Comparison of ENCODE assay signal across 8 cellular contexts in the genomic region with DNA sequence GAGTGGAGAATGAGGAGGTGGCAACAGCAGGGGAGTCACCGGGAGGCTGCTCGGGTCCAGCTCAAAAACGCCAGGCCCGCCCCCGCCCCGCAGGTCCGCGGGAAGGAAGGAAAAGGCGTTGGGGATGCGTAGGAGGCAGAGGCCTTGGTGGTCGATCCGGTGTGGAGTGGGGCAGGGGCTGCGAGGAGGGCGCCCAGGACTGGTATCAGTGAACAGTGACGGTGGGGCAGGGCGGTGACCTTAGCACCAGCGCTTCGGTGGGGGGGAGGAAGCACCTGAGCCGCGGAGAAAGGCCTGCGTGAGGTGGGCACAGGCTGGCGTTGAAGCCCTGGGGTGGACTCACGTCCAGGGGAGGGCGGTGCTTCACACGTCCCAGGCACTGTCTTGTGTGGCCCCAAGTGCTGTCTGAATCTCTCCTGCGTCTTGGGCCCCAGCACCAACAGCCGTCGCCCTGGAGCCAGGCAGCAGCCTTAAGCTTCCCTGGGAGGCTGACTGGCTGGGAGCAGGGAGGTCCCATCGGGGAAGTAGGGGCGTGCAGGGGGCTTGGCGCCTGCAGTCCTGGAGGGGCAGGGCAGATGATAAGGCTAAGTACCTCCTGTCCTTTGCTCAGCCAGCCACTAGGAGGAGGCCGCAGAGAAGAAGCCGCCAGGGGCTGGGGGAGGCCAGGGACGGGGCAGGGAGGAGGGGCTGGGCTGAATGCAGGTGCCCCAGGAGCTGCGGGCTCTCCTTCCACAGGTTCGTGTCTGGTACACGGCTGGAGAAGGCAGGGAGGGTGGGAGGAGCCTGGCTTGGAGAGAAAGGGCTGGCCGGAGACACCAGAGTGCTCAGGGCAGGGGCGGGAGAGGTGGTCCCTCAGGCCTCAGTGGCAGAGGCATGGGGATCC. TPM values are rescaled to one million over a fixed set of nuclear protein-coding genes. Genes with fewer than 3 reads are reported as not detected.
DNase-seq lines count a peak whose midpoint lies in the region; ATAC-seq and TF ChIP-seq lines count a peak whose summit lies in the region.

No MANE protein-coding gene starts in this region.

- peaks cover 3% of the 10 kb centered on the region for H3K9me3 Mint-ChIP-seq in activated T-helper 17 cell treated with anti-CD3 and anti-CD28 coated beads, Interleukin-2, amount 50 U/mL, for 72 hours

- RAD21 ChIA-PET in HCT116 (lab: Charles Lee; ENCODE audit: low non-redundant PET in 1 of 2, low total read pairs in 2 of 2, uncharacterized antibody in 2 of 2, unreplicated experiment in 2 of 2), result interaction anchor here (0.6 to 1.3 kb wide), 3 partner anchors 59 to 69 kb away, joined by 3 to 5 read pairs (median 4); no protein-coding TSS in a partner anchor

- peak overlapping the region; percentile 55; the same call in 1 of the 2 replicates for H3K9ac ChIP-seq in HCT116 (ENCODE audit: low read length)
- H3K9ac ChIP-seq in OCI-LY1 (ENCODE audit: low read length), result no peak overlapping the region
- no peak overlapping the region for H3K9ac ChIP-seq in parathyroid adenoma

- 17 to 20% methylated on average over 5 to 7 of the region's 39 CpGs for WGBS in gastroesophageal sphincter (ENCODE audit: low coverage in 1 of 2), 2 donors

- peaks cover 16 to 22% of the 10 kb centered on the region in 2 experiments for H3K4me1 ChIP-seq in HCT116 (ENCODE audit: control insufficient read depth in 1 of 2, insufficient read depth in 2 of 2, low read length in 2 of 2)
- H3K4me1 ChIP-seq in OCI-LY1 (ENCODE audit: insufficient read depth, low read length, severe bottlenecking), result peaks cover 3% of the 10 kb centered on the region
- peaks cover 0 to 25% (median 13%) of the 10 kb centered on the region in 3 donors for H3K4me1 ChIP-seq in gastroesophageal sphincter
- H3K4me1 ChIP-seq in parathyroid adenoma, result no peaks in the 10 kb centered on the region

- no peaks in the 10 kb centered on the region for H4K20me1 ChIP-seq in HCT116 (ENCODE audit: insufficient read depth)
- H4K20me1 ChIP-seq in OCI-LY1 (ENCODE audit: insufficient read depth, low read length), result no peaks in the 10 kb centered on the region

- H3K4me1 Mint-ChIP-seq in activated T-helper 17 cell treated with anti-CD3 and anti-CD28 coated beads, Interleukin-2, amount 50 U/mL, for 72 hours, result peaks cover 7% of the 10 kb centered on the region

- H3K9me2 ChIP-seq in HCT116 (ENCODE audit: insufficient read depth) (no peaks in the 10 kb centered on the region), OCI-LY1 (ENCODE audit: low read depth, low read length) (no peaks in the 10 kb centered on the region)

- BruUV-seq in HCT116 (replicated peaks; lab: Mats Ljungman, UMichigan), result no TSS peak

- H3K27ac Mint-ChIP-seq in activated T-helper 17 cell treated with anti-CD3 and anti-CD28 coated beads, Interleukin-2, amount 50 U/mL, for 72 hours, result no peak overlapping the region

- H3K27ac ChIP-seq in HCT116 (ENCODE audit: low read depth, low read length), result peak overlapping the region; percentile 36; the same call in 1 of the 2 replicates
- no peak overlapping the region for H3K27ac ChIP-seq in OCI-LY1 (ENCODE audit: low read depth, low read length, poor library complexity, severe bottlenecking)
- peak overlapping the region in 2 of 4 donors; percentile 22 to 57 for H3K27ac ChIP-seq in gastroesophageal sphincter
- H3K27ac ChIP-seq in parathyroid adenoma, result no peak overlapping the region

- peak overlapping the region; percentile 53 for H3K4me3 ChIP-seq in BJ (ENCODE audit: low read depth, low read length)
- peak overlapping the region; percentile 45 to 62 for H3K4me3 ChIP-seq in HCT116 (replicated peaks in 1 of 2; ENCODE audit: low read depth in 1 of 2, low read length in 2 of 2)
- no peak overlapping the region for H3K4me3 ChIP-seq in OCI-LY1 (ENCODE audit: low read depth, low read length, poor library complexity, severe bottlenecking)
- H3K4me3 ChIP-seq in gastroesophageal sphincter, result peak overlapping the region; percentile 45 to 56
- peak overlapping the region; percentile 46 for H3K4me3 ChIP-seq in parathyroid adenoma (ENCODE audit: low read depth, low read length)

- no peak for DNase-seq in BJ (ENCODE audit: low read depth)
- peak; percentile 48 for DNase-seq in HCT116 (ENCODE audit: low read depth, low spot score)

- intact Hi-C loops in HCT116 (cut with micrococcal nuclease), result loop anchor here (2.0 kb wide), 1 partner anchor 37 kb away; the partner anchor contains the start of gene CEP170B

- H2AFZ ChIP-seq in HCT116 (ENCODE audit: low read depth, low read length, poor library complexity, severe bottlenecking), result no peak overlapping the region
- H2AFZ ChIP-seq in OCI-LY1 (ENCODE audit: low read length), result no peak overlapping the region
- H2AFZ ChIP-seq in parathyroid adenoma, result peak overlapping the region; percentile 71

- no peak for TF ChIP-seq EP300 in gastroesophageal sphincter (IDR thresholded peaks at IDR 0.05)

- POLR2A ChIA-PET in BJ (lab: Charles Lee) (interaction anchor here (0.6 to 0.7 kb wide), 2 partner anchors 61 to 140 kb away, joined by 4 to 12 read pairs; no protein-coding TSS in a partner anchor), HCT116 (lab: Charles Lee) (interaction anchor here (1.0 to 1.4 kb wide), 2 partner anchors 59 to 75 kb away, joined by 3 read pairs; partner anchors contain the start of gene SIVA1)

- TF ChIP-seq RAD21 in HCT116 (IDR thresholded peaks at IDR 0.05; ENCODE audit: low read depth), result peak; percentile 68

- H3K27me3 ChIP-seq in BJ (ENCODE audit: control insufficient read depth, insufficient read depth, low read length) (no peaks in the 10 kb centered on the region), HCT116 (ENCODE audit: insufficient read depth, low read length) (no peaks in the 10 kb centered on the region), OCI-LY1 (ENCODE audit: insufficient read depth, low read length) (peaks cover 5% of the 10 kb centered on the region; the same call in 1 of the 2 replicates), gastroesophageal sphincter (peaks cover 5% of the 10 kb centered on the region), parathyroid adenoma (ENCODE audit: control insufficient read depth, insufficient read depth, low read length) (no peaks in the 10 kb centered on the region)

- peak overlapping the region; percentile 77 for H3K4me3 Mint-ChIP-seq in activated T-helper 17 cell treated with anti-CD3 and anti-CD28 coated beads, Interleukin-2, amount 50 U/mL, for 72 hours

- ATAC-seq in HCT116 (peak; percentile 81), gastroesophageal sphincter (peak; percentile 11), HG03039 (IDR thresholded peaks at IDR 0.05; ENCODE audit: unreplicated experiment) (no peak), HG02973 (IDR thresholded peaks at IDR 0.05; ENCODE audit: unreplicated experiment) (no peak)
- peak; percentile 54 for ATAC-seq in activated T-helper 17 cell treated with anti-CD3 and anti-CD28 coated beads, Interleukin-2, amount 50 U/mL, for 72 hours (replicated peaks)

- H3K79me2 ChIP-seq in HCT116 (ENCODE audit: insufficient read depth, low read length), result no peaks in the 10 kb centered on the region
- no peaks in the 10 kb centered on the region for H3K79me2 ChIP-seq in OCI-LY1 (ENCODE audit: insufficient read depth, low read length)
- H3K79me2 ChIP-seq in parathyroid adenoma, result no peaks in the 10 kb centered on the region

- H3F3A ChIP-seq in OCI-LY1 (ENCODE audit: insufficient read depth, low read length), result no peaks in the 10 kb centered on the region

- TF ChIP-seq POLR2A in HCT116 (IDR thresholded peaks at IDR 0.05; ENCODE audit: borderline replicate concordance, extremely low read depth, insufficient read depth, insufficient read length) (no peak), gastroesophageal sphincter (IDR thresholded peaks at IDR 0.05) (no peak)

- H3K9me3 ChIP-seq in HCT116 (ENCODE audit: control insufficient read depth in 1 of 2, insufficient read depth in 1 of 2, low read depth in 1 of 2, low read length in 2 of 2), result peaks cover 0 to 7% of the 10 kb centered on the region in 2 experiments; a peak in 1 of 4 replicates
- no peaks in the 10 kb centered on the region for H3K9me3 ChIP-seq in OCI-LY1 (ENCODE audit: low read length)
- H3K9me3 ChIP-seq in gastroesophageal sphincter, result no peaks in the 10 kb centered on the region
- H3K9me3 ChIP-seq in parathyroid adenoma (ENCODE audit: control insufficient read depth, low read length), result no peaks in the 10 kb centered on the region

- H3K36me3 ChIP-seq in BJ (ENCODE audit: control insufficient read depth, insufficient read depth, low read length) (no peaks in the 10 kb centered on the region), HCT116 (ENCODE audit: control insufficient read depth in 1 of 2, insufficient read depth in 2 of 2, low read length in 2 of 2) (no peaks in the 10 kb centered on the region), OCI-LY1 (ENCODE audit: insufficient read depth, low read length) (no peaks in the 10 kb centered on the region), gastroesophageal sphincter (no peaks in the 10 kb centered on the region), parathyroid adenoma (ENCODE audit: control insufficient read depth, insufficient read depth, low read length) (no peaks in the 10 kb centered on the region)

- H3K36me3 Mint-ChIP-seq in activated T-helper 17 cell treated with anti-CD3 and anti-CD28 coated beads, Interleukin-2, amount 50 U/mL, for 72 hours (ENCODE audit: low read depth), result no peaks in the 10 kb centered on the region

- CTCF ChIA-PET in BJ (lab: Yijun Ruan, JAX) (interaction anchor here (0.7 to 4.2 kb wide), 12 partner anchors 15 to 232 kb away, joined by 3 to 76 read pairs (median 4); no protein-coding TSS in a partner anchor), HCT116 (lab: Charles Lee) (interaction anchor here (0.6 to 2.3 kb wide), 8 partner anchors 30 to 143 kb away, joined by 3 to 29 read pairs (median 3); no protein-coding TSS in a partner anchor)

- H3K27me3 Mint-ChIP-seq in activated T-helper 17 cell treated with anti-CD3 and anti-CD28 coated beads, Interleukin-2, amount 50 U/mL, for 72 hours, result peaks cover 9% of the 10 kb centered on the region

- TF ChIP-seq CTCF in BJ (IDR thresholded peaks at IDR 0.05; ENCODE audit: insufficient read depth, low read depth, low read length) (peak; percentile 70), HCT116 (IDR thresholded peaks at IDR 0.05 in 2 of 3, conservative IDR thresholded peaks at IDR 0.05 in 1 of 3; ENCODE audit: borderline replicate concordance in 1 of 3, insufficient read depth in 1 of 3, low read depth in 2 of 3, low read length in 2 of 3) (peak; percentile 60 to 72 (median 69); a peak in 5 of 6 replicates), OCI-LY1 (IDR thresholded peaks at IDR 0.05; ENCODE audit: low read length) (peak; percentile 56), gastroesophageal sphincter (IDR thresholded peaks at IDR 0.05) (peak in 2 of 4 experiments; percentile 44 to 48), parathyroid adenoma (IDR thresholded peaks at IDR 0.05) (peak; percentile 35)

- H3K4me2 ChIP-seq in HCT116 (ENCODE audit: low read length) (peak overlapping the region; percentile 98), OCI-LY1 (ENCODE audit: low read length) (no peak overlapping the region), parathyroid adenoma (ENCODE audit: low read length) (peak overlapping the region; percentile 80)

RNA-seq across cellular contexts. Expression of gene ZBTB42, which starts 26.5 kb away (rescaled TPM):
- polyA plus RNA-seq in BJ (2011; rRNA removed), result 1.9 and 2.7 TPM in 2 replicates
- polyA minus RNA-seq in BJ (2011; rRNA and poly(A)+ RNA removed), result 2.0 and 3.7 TPM in 2 replicates
- total RNA-seq in HCT116 (2021; ENCODE audit: unreplicated experiment), result 4.4 TPM
- 3.9 and 4.1 TPM in 2 replicates for polyA plus RNA-seq in HCT116 (2012)
- total RNA-seq in activated T-helper 17 cell treated with anti-CD3 and anti-CD28 coated beads, Interleukin-2, amount 50 U/mL, for 72 hours, result 1 to 10 TPM; 3.0 to 3.2 TPM
- 1 to 10 TPM; 2.0 to 4.8 (median 3.2) TPM for total RNA-seq in gastroesophageal sphincter

RNA-seq across cellular contexts. Expression of gene AKT1, which starts 31.9 kb away (rescaled TPM):
- polyA plus RNA-seq in BJ (2011; rRNA removed), result 152 and 226 TPM in 2 replicates
- polyA minus RNA-seq in BJ (2011; rRNA and poly(A)+ RNA removed), result 161 and 254 TPM in 2 replicates
- total RNA-seq in HCT116 (2021; ENCODE audit: unreplicated experiment), result 152 TPM
- polyA plus RNA-seq in HCT116 (2012), result 139 and 160 TPM in 2 replicates
- total RNA-seq in activated T-helper 17 cell treated with anti-CD3 and anti-CD28 coated beads, Interleukin-2, amount 50 U/mL, for 72 hours, result 100 to 1,000 TPM in 1 of 2 donors, 10 to 100 TPM in 1; 81.3 to 160 TPM
- total RNA-seq in gastroesophageal sphincter, result 100 to 1,000 TPM; 134 to 283 (median 143) TPM

RNA-seq across cellular contexts. Expression of gene CEP170B, which starts 37.7 kb away (rescaled TPM):
- polyA plus RNA-seq in BJ (2011; rRNA removed), result 5.4 and 8.0 TPM in 2 replicates
- 4.3 and 5.4 TPM in 2 replicates for polyA minus RNA-seq in BJ (2011; rRNA and poly(A)+ RNA removed)
- 45.9 TPM for total RNA-seq in HCT116 (2021; ENCODE audit: unreplicated experiment)
- polyA plus RNA-seq in HCT116 (2012), result 24.4 and 26.7 TPM in 2 replicates
- 1 to 10 TPM; 5.2 to 6.1 TPM for total RNA-seq in activated T-helper 17 cell treated with anti-CD3 and anti-CD28 coated beads, Interleukin-2, amount 50 U/mL, for 72 hours
- 10 to 100 TPM; 18.7 to 64.7 (median 25.5) TPM for total RNA-seq in gastroesophageal sphincter

Comparison
In these comparisons a context has a peak if more than half of its experiments do, and no peak if none do; other contexts are left out.
1. ATAC-seq: peak in HCT116 (single experiment), activated T-helper 17 cell treated with anti-CD3 and anti-CD28 coated beads, Interleukin-2, amount 50 U/mL, for 72 hours (single experiment) and gastroesophageal sphincter (single experiment); none in HG03039 (single experiment) and HG02973 (single experiment).